ENCODE assay signal across 9 cellular contexts in genomic region chr1:76867342-76868130, GRCh38. TPM values are rescaled to one million over a fixed set of nuclear protein-coding genes. Genes with fewer than 3 reads are reported as not detected.
DNase-seq lines count a peak whose midpoint lies in the region; ATAC-seq and TF ChIP-seq lines count a peak whose summit lies in the region.
"Had no signal": no experiment of that assay in that cellular context is flagged by ENCODE, and none has a peak within 500 bp of the region (broad histone marks: within the 10 kb centered on the region; RNA-seq: fewer than 3 reads in every experiment).

ST6GALNAC5 (plus strand) TSS chr1:76867480.

- peak in 1 of 2 donors; percentile 16 for TF ChIP-seq EP300 in tibial nerve (IDR thresholded peaks at IDR 0.05)

- H3K27ac ChIP-seq in colonic mucosa (peak within 1 kb of the TSS; percentile 12), lung (ENCODE audit: low read depth in 1 of 2, low read length in 1 of 2) (peak within 1 kb of the TSS in 1 of 2 donors; percentile 42), tibial nerve (peak within 1 kb of the TSS; percentile 55 to 80 (median 77))
- H3K27ac ChIP-seq: C4-2B had no signal

- H3K9me3 Mint-ChIP-seq in T-helper 2 cell treated with Interferon-gamma antibody and Interleukin-4, amounts not matched to agents 5 μg/mL and 100 μg/mL, for 36 hours = no peaks in the 10 kb centered on the region

- TF ChIP-seq CTCF in colonic mucosa (IDR thresholded peaks at IDR 0.05) = no peak
- TF ChIP-seq CTCF in lung (IDR thresholded peaks at IDR 0.05; ENCODE audit: control extremely low read depth, extremely low read depth) = no peak
- TF ChIP-seq CTCF in tibial nerve (IDR thresholded peaks at IDR 0.05) = peak in 2 of 5 experiments; percentile 18 to 25

- DNase-seq in T-helper 2 cell treated with Interferon-gamma antibody and Interleukin-4, amounts not matched to agents 5 μg/mL and 100 μg/mL, for 36 hours (ENCODE audit: low spot score) = no peak
- no peak for DNase-seq in T-helper 2 cell
- peak; percentile 59 for DNase-seq in NCI-H748 treated with DMSO at 0.1 percent for 48 hours (lab: John Stamatoyannopoulos, UW)
- DNase-seq in colonic mucosa = peak; percentile 17
- no peak for DNase-seq in lung (ENCODE audit: low spot score)
- no peak for DNase-seq in tibial nerve (ENCODE audit: low spot score in 2 of 2)
- no peak for DNase-seq in SW 1271 (lab: John Stamatoyannopoulos, UW)
- DNase-seq in KG1 (lab: John Stamatoyannopoulos, UW) = no peak

- peak within 1 kb of the TSS; percentile 51 for H3K4me3 Mint-ChIP-seq in T-helper 2 cell treated with Interferon-gamma antibody and Interleukin-4, amounts not matched to agents 5 μg/mL and 100 μg/mL, for 36 hours

- H3K4me1 Mint-ChIP-seq in T-helper 2 cell treated with Interferon-gamma antibody and Interleukin-4, amounts not matched to agents 5 μg/mL and 100 μg/mL, for 36 hours (ENCODE audit: low read depth) = peaks cover 1% of the 10 kb centered on the region

- intact Hi-C loops in colonic mucosa (cut with DNase I) = no loop called here

- ATAC-seq in lung (ENCODE audit: insufficient read depth, low FRiP score) = peak; percentile 31

- no peaks in the 10 kb centered on the region for H3K4me1 ChIP-seq in colonic mucosa
- H3K4me1 ChIP-seq in lung (ENCODE audit: control insufficient read depth in 2 of 2, insufficient read depth in 2 of 2, low read length in 2 of 2) = peaks cover 4 to 10% of the 10 kb centered on the region in 2 donors
- peaks cover 0 to 40% (median 3%) of the 10 kb centered on the region in 4 donors for H3K4me1 ChIP-seq in tibial nerve

- TF ChIP-seq POLR2A in tibial nerve (IDR thresholded peaks at IDR 0.05) = no peak

- peaks cover 19% of the 10 kb centered on the region for H3K27me3 ChIP-seq in colonic mucosa
- H3K27me3 ChIP-seq in lung (ENCODE audit: control insufficient read depth, insufficient read depth) = peaks cover 4% of the 10 kb centered on the region
- peaks cover 0 to 20% of the 10 kb centered on the region in 2 donors for H3K27me3 ChIP-seq in tibial nerve

- 1 to 2% methylated on average over 50 of the region's 50 CpGs for WGBS in lung, 2 donors
- WGBS in tibial nerve, 2 donors = 1% methylated on average over 35 to 47 of the region's 50 CpGs

- H3K36me3 Mint-ChIP-seq in T-helper 2 cell treated with Interferon-gamma antibody and Interleukin-4, amounts not matched to agents 5 μg/mL and 100 μg/mL, for 36 hours (ENCODE audit: low read depth) = no peaks in the 10 kb centered on the region

- H3K9ac ChIP-seq in colonic mucosa (ENCODE audit: low read depth in 2 of 2, low read length in 2 of 2) = no peak within 1 kb of the TSS

- H3K4me3 ChIP-seq in colonic mucosa (peak within 1 kb of the TSS; percentile 24), lung (peak within 1 kb of the TSS; percentile 54), tibial nerve (peak within 1 kb of the TSS; percentile 42 to 58 (median 54))

- no peaks in the 10 kb centered on the region for H3K9me3 ChIP-seq in colonic mucosa
- H3K9me3 ChIP-seq in lung (ENCODE audit: control insufficient read depth in 2 of 2, insufficient read depth in 1 of 2, low read length in 1 of 2) = peaks cover 0 to 7% of the 10 kb centered on the region in 2 donors
- no peaks in the 10 kb centered on the region for H3K9me3 ChIP-seq in tibial nerve

- H3K36me3 ChIP-seq in colonic mucosa (no peaks in the 10 kb centered on the region), lung (ENCODE audit: control insufficient read depth in 2 of 2, insufficient read depth in 2 of 2, low read length in 2 of 2) (no peaks in the 10 kb centered on the region), tibial nerve (no peaks in the 10 kb centered on the region)

- H3K27me3 Mint-ChIP-seq in T-helper 2 cell treated with Interferon-gamma antibody and Interleukin-4, amounts not matched to agents 5 μg/mL and 100 μg/mL, for 36 hours (ENCODE audit: low read depth) = peaks cover 73% of the 10 kb centered on the region

- H3K27ac Mint-ChIP-seq in T-helper 2 cell treated with Interferon-gamma antibody and Interleukin-4, amounts not matched to agents 5 μg/mL and 100 μg/mL, for 36 hours = no peak within 1 kb of the TSS

RNA-seq across cellular contexts. Expression of gene ST6GALNAC5, which starts in this region (rescaled TPM):
- total RNA-seq in colonic mucosa (1 to 10 TPM; 2.1 to 2.2 TPM), lung (10 to 100 TPM; 23.0 to 45.8 TPM), tibial nerve (10 to 100 TPM; 10.6 to 57.2 (median 20.5) TPM)
- 1 to 10 TPM; 3.6 to 8.9 TPM for polyA plus RNA-seq in lung

Comparison
In these comparisons a context has a peak if more than half of its experiments do, and no peak if none do; other contexts are left out.
1. DNase-seq: peak in NCI-H748 treated with DMSO at 0.1 percent for 48 hours (single experiment) and colonic mucosa (single experiment); none in T-helper 2 cell treated with Interferon-gamma antibody and Interleukin-4, amounts not matched to agents 5 μg/mL and 100 μg/mL, for 36 hours (single experiment), T-helper 2 cell (0 of 5), lung (single experiment), tibial nerve (0 of 2), SW 1271 (0 of 2) and KG1 (single experiment).
2. Peak in every context shown above with its lines, with median percentiles within 50 percentile points of each other: H3K4me3 ChIP-seq.